In genomic region chr18:79502785-79503184, GRCh38 we compare ENCODE assay signal across 19 cellular contexts.
DNase-seq lines count a peak whose midpoint lies in the region; ATAC-seq, FAIRE-seq and TF ChIP-seq lines count a peak whose summit lies in the region.
"Had no signal": no experiment of that assay in that cellular context is flagged by ENCODE, and none has a peak within 500 bp of the region (broad histone marks: within the 10 kb centered on the region; RNA-seq: fewer than 3 reads in every experiment).

No MANE protein-coding gene starts in this region.

- TF ChIP-seq POLR2A in endothelial cell of umbilical vein (IDR thresholded peaks at IDR 0.05; ENCODE audit: low read depth, low read length) (no peak), testis (IDR thresholded peaks at IDR 0.05) (no peak)

- H3K27me3 Mint-ChIP-seq in T-helper 17 cell = no peaks in the 10 kb centered on the region
- no peaks in the 10 kb centered on the region for H3K27me3 Mint-ChIP-seq in stimulated activated memory B cell treated with anti-CD40 and anti-IgM and Interleukin-4, amounts not matched to agents 10 μg/mL and 1 μg/mL and 100 μg/mL, for 72 hours

- peaks cover 28% of the 10 kb centered on the region for H3K4me1 Mint-ChIP-seq in T-helper 17 cell
- peaks cover 56% of the 10 kb centered on the region for H3K4me1 Mint-ChIP-seq in stimulated activated memory B cell treated with anti-CD40 and anti-IgM and Interleukin-4, amounts not matched to agents 10 μg/mL and 1 μg/mL and 100 μg/mL, for 72 hours

- CTCF ChIA-PET in endothelial cell of umbilical vein (lab: Charles Lee) = no interaction called here

- dilution Hi-C loops in endothelial cell of umbilical vein (cut with MboI; ENCODE audit: extremely low pct_ligation_motif_present, low sequenced_read_pairs) = no loop called here

- no peak overlapping the region for H3K9ac ChIP-seq in endothelial cell of umbilical vein (replicated peaks; ENCODE audit: extremely low read depth, insufficient read depth, low read length)

- no peaks in the 10 kb centered on the region for H3K36me3 ChIP-seq in endothelial cell of umbilical vein (ENCODE audit: control insufficient read depth in 2 of 2, extremely low read depth in 1 of 2, insufficient read depth in 2 of 2, low read length in 2 of 2)
- no peaks in the 10 kb centered on the region for H3K36me3 ChIP-seq in testis (ENCODE audit: low read depth, missing control alignments)

- peaks cover 27% of the 10 kb centered on the region for H3K4me1 ChIP-seq in endothelial cell of umbilical vein (ENCODE audit: control insufficient read depth, extremely low read depth, insufficient read depth, low read length)
- peaks cover 16% of the 10 kb centered on the region for H3K4me1 ChIP-seq in testis
- H3K4me1 ChIP-seq: A549 had no signal

- no TSS peak for BruUV-seq in endothelial cell of umbilical vein (replicated peaks; lab: Mats Ljungman, UMichigan)

- H3K4me3 ChIP-seq in endothelial cell of umbilical vein (replicated peaks in 1 of 3; ENCODE audit: insufficient read depth in 1 of 3, low read depth in 1 of 3, low read length in 3 of 3) = no peak overlapping the region
- H3K4me3 ChIP-seq in testis = no peak overlapping the region
- H3K4me3 ChIP-seq: A549, adrenal gland had no signal

- H3K9me3 Mint-ChIP-seq in stimulated activated memory B cell treated with anti-CD40 and anti-IgM and Interleukin-4, amounts not matched to agents 10 μg/mL and 1 μg/mL and 100 μg/mL, for 72 hours = peaks cover 14% of the 10 kb centered on the region

- no peaks in the 10 kb centered on the region for H4K20me1 ChIP-seq in endothelial cell of umbilical vein (replicated peaks; ENCODE audit: control insufficient read depth, extremely low read depth, insufficient read depth, low read length)

- ATAC-seq in T-helper 17 cell = no peak
- ATAC-seq in stimulated activated memory B cell treated with anti-CD40 and anti-IgM and Interleukin-4, amounts not matched to agents 10 μg/mL and 1 μg/mL and 100 μg/mL, for 72 hours = no peak
- ATAC-seq: A549, left cardiac atrium, Right ventricle myocardium inferior had no signal

- POLR2A ChIA-PET in endothelial cell of umbilical vein (lab: Charles Lee) = no interaction called here

- no peak overlapping the region for H2AFZ ChIP-seq in endothelial cell of umbilical vein (ENCODE audit: low read depth, low read length)

- intact Hi-C loops in endothelial cell of umbilical vein (cut with micrococcal nuclease) (no loop called here), testis (cut with DNase I; ENCODE audit: low total_unique reads) (no loop called here)

- H3K9me3 ChIP-seq in T-helper 17 cell (ENCODE audit: control insufficient read depth, low read length, poor library complexity, severe bottlenecking) (peaks cover 11% of the 10 kb centered on the region), endothelial cell of umbilical vein (replicated peaks; ENCODE audit: control insufficient read depth, insufficient read depth, low read length) (no peaks in the 10 kb centered on the region), testis (no peaks in the 10 kb centered on the region)
- H3K9me3 ChIP-seq: A549 had no signal

- H3K27ac Mint-ChIP-seq in T-helper 17 cell = peak overlapping the region; percentile 54
- peak overlapping the region; percentile 24 for H3K27ac Mint-ChIP-seq in stimulated activated memory B cell treated with anti-CD40 and anti-IgM and Interleukin-4, amounts not matched to agents 10 μg/mL and 1 μg/mL and 100 μg/mL, for 72 hours
- H3K27ac Mint-ChIP-seq: endodermal cell had no signal

- H3K4me3 Mint-ChIP-seq in T-helper 17 cell = no peak overlapping the region
- H3K4me3 Mint-ChIP-seq in stimulated activated memory B cell treated with anti-CD40 and anti-IgM and Interleukin-4, amounts not matched to agents 10 μg/mL and 1 μg/mL and 100 μg/mL, for 72 hours = no peak overlapping the region
- H3K4me3 Mint-ChIP-seq: endodermal cell had no signal

- H3K9me1 ChIP-seq in endothelial cell of umbilical vein (replicated peaks; ENCODE audit: control insufficient read depth, extremely low read depth, insufficient read depth, low read length) = no peaks in the 10 kb centered on the region

- peak; percentile 23 for DNase-seq in activated CD8-positive, alpha-beta memory T cell treated with anti-CD3 and anti-CD28 coated beads, Interleukin-2, amount 50 U/mL, for 48 hours
- DNase-seq in activated CD8-positive, alpha-beta memory T cell treated with anti-CD3 and anti-CD28 coated beads, Interleukin-2, amount 50 U/mL, for 4 hours = no peak
- no peak for DNase-seq in T-helper 17 cell
- DNase-seq in endothelial cell of umbilical vein (ENCODE audit: low read depth, low spot score) = peak; percentile 45
- no peak for DNase-seq in NCI-H82 (lab: John Stamatoyannopoulos, UW)
- no peak for DNase-seq in testis
- no peak for DNase-seq in GM10266 (ENCODE audit: extremely low spot score)
- DNase-seq: DMS79 treated with DMSO at 0.1 percent for 48 hours, foreskin fibroblast, left cardiac atrium, midbrain, NCI-H1694, NCI-H345 had no signal

- H3K79me2 ChIP-seq in endothelial cell of umbilical vein (ENCODE audit: control insufficient read depth, insufficient read depth, low read length) = no peaks in the 10 kb centered on the region

- H3K27me3 ChIP-seq in endothelial cell of umbilical vein (ENCODE audit: control insufficient read depth in 2 of 2, insufficient read depth in 2 of 2, low read length in 2 of 2) = no peaks in the 10 kb centered on the region
- no peaks in the 10 kb centered on the region for H3K27me3 ChIP-seq in testis
- H3K27me3 ChIP-seq: adrenal gland had no signal

- TF ChIP-seq CTCF in endothelial cell of umbilical vein (IDR thresholded peaks at IDR 0.05; ENCODE audit: extremely low read depth in 1 of 2, insufficient read depth in 1 of 2, low read depth in 1 of 2, low read length in 2 of 2) = no peak
- no peak for TF ChIP-seq CTCF in testis (IDR thresholded peaks at IDR 0.05)
- TF ChIP-seq CTCF in GM10266 (IDR thresholded peaks at IDR 0.05; ENCODE audit: control insufficient read depth, insufficient read depth, low read depth, missing control alignments) = no peak

- FAIRE-seq in endothelial cell of umbilical vein (lab: Jason Lieb, UNC) = peak; percentile 67
- FAIRE-seq: A549, urothelium cell line had no signal

- H3K27ac ChIP-seq in endothelial cell of umbilical vein (ENCODE audit: insufficient read depth, low read depth, low read length) (no peak overlapping the region), testis (no peak overlapping the region)
- H3K27ac ChIP-seq: A549, adrenal gland had no signal

- H3K36me3 Mint-ChIP-seq in T-helper 17 cell (ENCODE audit: low read depth) = peaks cover 6% of the 10 kb centered on the region
- peaks cover 53% of the 10 kb centered on the region for H3K36me3 Mint-ChIP-seq in stimulated activated memory B cell treated with anti-CD40 and anti-IgM and Interleukin-4, amounts not matched to agents 10 μg/mL and 1 μg/mL and 100 μg/mL, for 72 hours

- no peak overlapping the region for H3K4me2 ChIP-seq in endothelial cell of umbilical vein (ENCODE audit: insufficient read depth, low read length)
- H3K4me2 ChIP-seq: A549 had no signal

- 84 to 87% methylated on average over 4 of the region's 4 CpGs for WGBS in testis, 2 donors

TF ChIP-seq in endothelial cell of umbilical vein, 7 proteins besides CTCF, POLR2A, EP300 and RAD21:
- TF ChIP-seq MYC (IDR thresholded peaks at IDR 0.05; ENCODE audit: low read depth, low read length) = no peak
- TF ChIP-seq FOS (IDR thresholded peaks at IDR 0.05; ENCODE audit: borderline replicate concordance, insufficient read depth, low read length) = no peak
- no peak for TF ChIP-seq MAX (IDR thresholded peaks at IDR 0.05; ENCODE audit: insufficient read depth, insufficient read length)
- no peak for TF ChIP-seq POLR2AphosphoS5 (IDR thresholded peaks at IDR 0.05; ENCODE audit: insufficient read depth, low read depth, low read length)
- TF ChIP-seq GATA2 (IDR thresholded peaks at IDR 0.05; ENCODE audit: insufficient read depth, insufficient read length, low read depth, low read length) = no peak
- no peak for TF ChIP-seq EZH2 (IDR thresholded peaks at IDR 0.05; ENCODE audit: borderline replicate concordance, low read depth, low read length, severe bottlenecking)
- TF ChIP-seq JUN (IDR thresholded peaks at IDR 0.05; ENCODE audit: borderline replicate concordance, insufficient read depth, insufficient read length, low read depth) = no peak

Comparison
In these comparisons a context has a peak if more than half of its experiments do, and no peak if none do; other contexts are left out.
1. DNase-seq: peak in activated CD8-positive, alpha-beta memory T cell treated with anti-CD3 and anti-CD28 coated beads, Interleukin-2, amount 50 U/mL, for 48 hours (single experiment) and endothelial cell of umbilical vein (single experiment); none in activated CD8-positive, alpha-beta memory T cell treated with anti-CD3 and anti-CD28 coated beads, Interleukin-2, amount 50 U/mL, for 4 hours (single experiment), T-helper 17 cell (0 of 3), NCI-H82 (single experiment), testis (single experiment) and GM10266 (single experiment).